In the genomic region with DNA sequence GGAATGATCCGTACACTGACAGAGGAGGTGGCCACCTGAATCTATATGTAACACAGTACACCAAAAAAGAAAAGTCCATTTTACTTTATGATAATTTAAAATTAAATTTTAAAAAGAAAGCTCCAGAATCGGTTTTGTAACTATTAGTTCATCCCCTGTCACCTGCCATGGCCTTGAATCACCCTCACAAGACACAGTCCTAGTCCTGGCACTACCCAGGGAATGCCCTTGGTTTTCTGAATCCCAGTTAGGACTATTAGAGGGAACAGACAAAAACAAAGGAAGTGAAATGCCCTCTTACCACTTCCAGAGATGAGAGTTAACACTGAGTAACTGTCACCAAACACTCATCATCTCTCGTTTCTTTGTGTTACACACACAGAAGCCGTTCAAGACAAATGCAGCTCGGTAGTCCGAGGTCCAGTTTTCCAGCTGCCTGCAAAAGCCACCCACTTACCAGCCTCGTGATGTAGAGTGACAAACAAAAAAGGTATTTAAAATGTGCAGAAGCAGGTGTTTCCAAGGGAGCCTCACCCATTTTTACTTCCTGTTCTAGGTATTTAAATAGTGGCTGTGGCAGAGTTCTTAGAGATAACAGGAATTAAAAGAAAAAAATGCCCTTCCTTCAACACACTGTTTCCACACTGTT, we compare ENCODE assay signal across 1 cellular context.
TF ChIP-seq lines count a peak whose summit lies in the region.

No MANE protein-coding gene starts in this region.

TF ChIP-seq in HepG2, 621 proteins besides CTCF, POLR2A, EP300 and RAD21 (continued from another document and continues in another):
- TF ChIP-seq ATF3 (CRISPR knock-in tag; IDR thresholded peaks at IDR 0.05) (0 out of 2 replicates have a peak, but pooled peaks have one; percentile 30), ZNF574 (CRISPR knock-in tag; IDR thresholded peaks at IDR 0.05) (0 out of 2 replicates have a peak, but pooled peaks have one; percentile 27), MXD3 (CRISPR knock-in tag; IDR thresholded peaks at IDR 0.05) (no peak), BCL6 (CRISPR knock-in tag; IDR thresholded peaks at IDR 0.05) (peak; percentile 49; the same call in 1 of the 2 replicates), RORA (CRISPR knock-in tag; IDR thresholded peaks at IDR 0.05) (peak; percentile 87; the same call in 1 of the 2 replicates), NR2C2 (CRISPR knock-in tag; IDR thresholded peaks at IDR 0.05; ENCODE audit: borderline replicate concordance) (no peak), ZFP91 (CRISPR knock-in tag; IDR thresholded peaks at IDR 0.05; ENCODE audit: borderline replicate concordance) (no peak), ZMAT3 (CRISPR knock-in tag; conservative IDR thresholded peaks at IDR 0.05) (peak; percentile 71; the same call in 1 of the 2 replicates), ARNTL (CRISPR knock-in tag; IDR thresholded peaks at IDR 0.05) (peak; percentile 84), SIN3A (IDR thresholded peaks at IDR 0.05; ENCODE audit: borderline replicate concordance, low read depth, low read length) (0 out of 2 replicates have a peak, but pooled peaks have one; percentile 33), ZMYM2 (CRISPR knock-in tag; IDR thresholded peaks at IDR 0.05) (peak; percentile 48), PATZ1 (CRISPR knock-in tag; IDR thresholded peaks at IDR 0.05) (0 out of 2 replicates have a peak, but pooled peaks have one; percentile 12), ZNF772 (CRISPR knock-in tag; IDR thresholded peaks at IDR 0.05) (no peak), TFE3 (CRISPR knock-in tag; IDR thresholded peaks at IDR 0.05) (peak; percentile 97), ZNF513 (CRISPR knock-in tag; conservative IDR thresholded peaks at IDR 0.05) (no peak), ELF1 (CRISPR knock-in tag; IDR thresholded peaks at IDR 0.05) (peak; percentile 60; the same call in 1 of the 2 replicates), HMG20B (CRISPR knock-in tag; conservative IDR thresholded peaks at IDR 0.05) (0 out of 2 replicates have a peak, but pooled peaks have one; percentile 31), ZNF234 (CRISPR knock-in tag; conservative IDR thresholded peaks at IDR 0.05) (no peak), SOX13 (IDR thresholded peaks at IDR 0.05) (0 out of 2 replicates have a peak, but pooled peaks have one; percentile 55), SOX13 (CRISPR knock-in tag; conservative IDR thresholded peaks at IDR 0.05 in 1 of 2, IDR thresholded peaks at IDR 0.05 in 1 of 2) (peak in 1 of 2 experiments; percentile 87; a peak in 2 of 4 replicates), SKI (IDR thresholded peaks at IDR 0.05; ENCODE audit: partially characterized antibody) (peak; percentile 45), ZNF878 (CRISPR knock-in tag; IDR thresholded peaks at IDR 0.05) (peak; percentile 78; the same call in 1 of the 2 replicates), HDAC2 (CRISPR knock-in tag; IDR thresholded peaks at IDR 0.05) (peak; percentile 65; the same call in 1 of the 2 replicates), RCOR2 (CRISPR knock-in tag; IDR thresholded peaks at IDR 0.05) (peak; percentile 74; the same call in 1 of the 2 replicates), FOXA1 (IDR thresholded peaks at IDR 0.05) (no peak), FOXA1 (CRISPR knock-in tag; IDR thresholded peaks at IDR 0.05) (peak; percentile 23; the same call in 1 of the 2 replicates), PHF21A (CRISPR knock-in tag; IDR thresholded peaks at IDR 0.05) (peak; percentile 80), SALL1 (CRISPR knock-in tag; IDR thresholded peaks at IDR 0.05) (peak; percentile 70), ZNF777 (CRISPR knock-in tag; IDR thresholded peaks at IDR 0.05) (no peak), ZNF317 (CRISPR knock-in tag; IDR thresholded peaks at IDR 0.05) (peak; percentile 52; the same call in 1 of the 2 replicates), POLR2G (IDR thresholded peaks at IDR 0.05; ENCODE audit: low read depth, low read length) (0 out of 2 replicates have a peak, but pooled peaks have one; percentile 26), ZNF784 (CRISPR knock-in tag; IDR thresholded peaks at IDR 0.05; ENCODE audit: borderline replicate concordance) (no peak), RXRB (CRISPR knock-in tag; IDR thresholded peaks at IDR 0.05; ENCODE audit: borderline replicate concordance) (peak; percentile 79), MIER2 (CRISPR knock-in tag; IDR thresholded peaks at IDR 0.05) (peak; percentile 77), KLF16 (CRISPR knock-in tag; IDR thresholded peaks at IDR 0.05) (peak in 1 of 2 experiments; percentile 26; a peak in 1 of 4 replicates)
- TF ChIP-seq, protein P1, sequence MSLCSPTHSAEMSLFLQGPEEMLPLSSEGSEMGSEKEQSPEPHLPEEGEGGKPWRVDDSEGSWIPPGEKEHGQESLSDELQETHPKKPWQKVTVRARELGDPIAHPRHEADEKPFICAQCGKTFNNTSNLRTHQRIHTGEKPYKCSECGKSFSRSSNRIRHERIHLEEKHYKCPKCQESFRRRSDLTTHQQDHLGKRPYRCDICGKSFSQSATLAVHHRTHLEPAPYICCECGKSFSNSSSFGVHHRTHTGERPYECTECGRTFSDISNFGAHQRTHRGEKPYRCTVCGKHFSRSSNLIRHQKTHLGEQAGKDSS (CRISPR knock-in tag; IDR thresholded peaks at IDR 0.05; ENCODE audit: borderline replicate concordance, low read depth) = no peak
- TF ChIP-seq, protein P2, sequence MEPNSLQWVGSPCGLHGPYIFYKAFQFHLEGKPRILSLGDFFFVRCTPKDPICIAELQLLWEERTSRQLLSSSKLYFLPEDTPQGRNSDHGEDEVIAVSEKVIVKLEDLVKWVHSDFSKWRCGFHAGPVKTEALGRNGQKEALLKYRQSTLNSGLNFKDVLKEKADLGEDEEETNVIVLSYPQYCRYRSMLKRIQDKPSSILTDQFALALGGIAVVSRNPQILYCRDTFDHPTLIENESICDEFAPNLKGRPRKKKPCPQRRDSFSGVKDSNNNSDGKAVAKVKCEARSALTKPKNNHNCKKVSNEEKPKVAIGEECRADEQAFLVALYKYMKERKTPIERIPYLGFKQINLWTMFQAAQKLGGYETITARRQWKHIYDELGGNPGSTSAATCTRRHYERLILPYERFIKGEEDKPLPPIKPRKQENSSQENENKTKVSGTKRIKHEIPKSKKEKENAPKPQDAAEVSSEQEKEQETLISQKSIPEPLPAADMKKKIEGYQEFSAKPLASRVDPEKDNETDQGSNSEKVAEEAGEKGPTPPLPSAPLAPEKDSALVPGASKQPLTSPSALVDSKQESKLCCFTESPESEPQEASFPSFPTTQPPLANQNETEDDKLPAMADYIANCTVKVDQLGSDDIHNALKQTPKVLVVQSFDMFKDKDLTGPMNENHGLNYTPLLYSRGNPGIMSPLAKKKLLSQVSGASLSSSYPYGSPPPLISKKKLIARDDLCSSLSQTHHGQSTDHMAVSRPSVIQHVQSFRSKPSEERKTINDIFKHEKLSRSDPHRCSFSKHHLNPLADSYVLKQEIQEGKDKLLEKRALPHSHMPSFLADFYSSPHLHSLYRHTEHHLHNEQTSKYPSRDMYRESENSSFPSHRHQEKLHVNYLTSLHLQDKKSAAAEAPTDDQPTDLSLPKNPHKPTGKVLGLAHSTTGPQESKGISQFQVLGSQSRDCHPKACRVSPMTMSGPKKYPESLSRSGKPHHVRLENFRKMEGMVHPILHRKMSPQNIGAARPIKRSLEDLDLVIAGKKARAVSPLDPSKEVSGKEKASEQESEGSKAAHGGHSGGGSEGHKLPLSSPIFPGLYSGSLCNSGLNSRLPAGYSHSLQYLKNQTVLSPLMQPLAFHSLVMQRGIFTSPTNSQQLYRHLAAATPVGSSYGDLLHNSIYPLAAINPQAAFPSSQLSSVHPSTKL (CRISPR knock-in tag; IDR thresholded peaks at IDR 0.05) = peak; percentile 88
- TF ChIP-seq, protein P3, sequence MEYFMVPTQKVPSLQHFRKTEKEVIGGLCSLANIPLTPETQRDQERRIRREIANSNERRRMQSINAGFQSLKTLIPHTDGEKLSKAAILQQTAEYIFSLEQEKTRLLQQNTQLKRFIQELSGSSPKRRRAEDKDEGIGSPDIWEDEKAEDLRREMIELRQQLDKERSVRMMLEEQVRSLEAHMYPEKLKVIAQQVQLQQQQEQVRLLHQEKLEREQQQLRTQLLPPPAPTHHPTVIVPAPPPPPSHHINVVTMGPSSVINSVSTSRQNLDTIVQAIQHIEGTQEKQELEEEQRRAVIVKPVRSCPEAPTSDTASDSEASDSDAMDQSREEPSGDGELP (IDR thresholded peaks at IDR 0.05; ENCODE audit: borderline replicate concordance, low read depth) = peak; percentile 86; the same call in 1 of the 2 replicates
